ENCODE assay signal across 8 cellular contexts in genomic region chr2:173027181-173028128, GRCh38. TPM values are rescaled to one million over a fixed set of nuclear protein-coding genes. Genes with fewer than 3 reads are reported as not detected.
DNase-seq lines count a peak whose midpoint lies in the region; ATAC-seq and TF ChIP-seq lines count a peak whose summit lies in the region.

No MANE protein-coding gene starts in this region.

- DNase-seq in ELR (ENCODE audit: low read depth), result peak; percentile 89
- peak; percentile 76 for DNase-seq in NCI-H748 treated with DMSO at 0.1 percent for 48 hours (lab: John Stamatoyannopoulos, UW)
- peak; percentile 64 to 66 for DNase-seq in activated CD4-positive, alpha-beta T cell treated with anti-CD3 and anti-CD28 coated beads, Interleukin-2, amount 50 U/mL, for 4 hours
- peak; percentile 46 to 95 (median 80) for DNase-seq in dorsolateral prefrontal cortex
- peak; percentile 83 for DNase-seq in lung (ENCODE audit: low spot score)
- peak; percentile 52 to 66 (median 62) for DNase-seq in stimulated activated CD4-positive, alpha-beta T cell treated with anti-CD3 and anti-CD28 coated beads, TNF-alpha, amount 100 ng/mL, for 24 hours (ENCODE audit: low read depth in 3 of 3)

- TF ChIP-seq CTCF in dorsolateral prefrontal cortex (IDR thresholded peaks at IDR 0.05 in 54 of 56, conservative IDR thresholded peaks at IDR 0.05 in 2 of 56; ENCODE audit: low read depth in 1 of 56, partially characterized antibody in 56 of 56), result peak; percentile 80 to 99 (median 97)
- peak; percentile 93 for TF ChIP-seq CTCF in lung (IDR thresholded peaks at IDR 0.05; ENCODE audit: control extremely low read depth, extremely low read depth)

- peaks cover 0 to 2% of the 10 kb centered on the region in 2 donors for H3K36me3 ChIP-seq in lung (ENCODE audit: control insufficient read depth in 2 of 2, insufficient read depth in 2 of 2, low read length in 2 of 2)

- ATAC-seq in HG03354 (IDR thresholded peaks at IDR 0.05; ENCODE audit: poor library complexity, severe bottlenecking, unreplicated experiment) (peak; percentile 81), lung (ENCODE audit: insufficient read depth, low FRiP score) (peak; percentile 79), GM19328 (IDR thresholded peaks at IDR 0.05; ENCODE audit: unreplicated experiment) (no peak)

- WGBS in lung, 2 donors, result 24 to 28% methylated on average over 8 of the region's 8 CpGs

- intact Hi-C loops in dorsolateral prefrontal cortex (cut with DNase I), result loop anchor here (2.0 to 5.0 kb wide), 2 partner anchors 183 to 190 kb away; no protein-coding TSS in a partner anchor

- H3K4me1 ChIP-seq in lung (ENCODE audit: control insufficient read depth in 2 of 2, insufficient read depth in 2 of 2, low read length in 2 of 2), result peaks cover 0 to 6% of the 10 kb centered on the region in 2 donors

- H3K4me3 ChIP-seq in dorsolateral prefrontal cortex (peak overlapping the region in 1 of 59 donors; percentile 20), lung (no peak overlapping the region)

- H3K9me3 ChIP-seq in lung (ENCODE audit: control insufficient read depth in 2 of 2, insufficient read depth in 1 of 2, low read length in 1 of 2), result no peaks in the 10 kb centered on the region

- no peaks in the 10 kb centered on the region for H3K27me3 ChIP-seq in dorsolateral prefrontal cortex
- no peaks in the 10 kb centered on the region for H3K27me3 ChIP-seq in lung (ENCODE audit: control insufficient read depth, insufficient read depth)

- H3K27ac ChIP-seq in dorsolateral prefrontal cortex, result peak overlapping the region in 57 of 59 donors; percentile 50 to 96 (median 81)
- H3K27ac ChIP-seq in lung (ENCODE audit: low read depth in 1 of 2, low read length in 1 of 2), result peak overlapping the region in 1 of 2 donors; percentile 93

RNA-seq across cellular contexts. Expression of gene MAP3K20, which starts 48.2 kb away (rescaled TPM):
- total RNA-seq in dorsolateral prefrontal cortex (10 to 100 TPM in 116 of 120 experiments, 1 to 10 TPM in 4; 9.4 to 38.2 (median 15.2) TPM), lung (10 to 100 TPM; 39.7 to 71.6 TPM)
- polyA plus RNA-seq in lung, result 10 to 100 TPM; 13.4 to 23.4 TPM
